Comparison of ENCODE assay signal across 13 cellular contexts in the genomic region with DNA sequence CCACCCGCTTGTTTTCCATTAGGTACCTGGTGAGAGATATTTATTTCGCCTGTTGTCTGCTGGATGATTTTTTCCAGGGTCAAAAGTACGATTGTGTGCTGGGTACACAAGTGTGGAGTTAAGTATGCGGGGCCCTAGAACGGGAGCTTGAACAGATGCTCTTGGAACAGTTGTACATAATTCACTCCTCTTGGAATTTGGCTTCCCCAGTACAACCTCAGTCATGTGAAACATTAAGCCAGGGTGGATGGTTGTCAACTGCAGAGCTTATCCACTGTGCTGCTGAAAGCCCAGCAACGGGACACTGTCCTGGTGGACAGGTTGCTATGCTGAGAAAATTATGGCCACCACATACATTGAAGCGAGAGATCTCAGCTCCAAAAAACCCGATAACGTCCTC.
"Had no signal": no experiment of that assay in that cellular context is flagged by ENCODE, and none has a peak within 500 bp of the region (broad histone marks: within the 10 kb centered on the region; RNA-seq: fewer than 3 reads in every experiment).

No MANE protein-coding gene starts in this region.

- DNase-seq: activated CD4-positive, alpha-beta T cell treated with anti-CD3 and anti-CD28 coated beads, Interleukin-2, amount 50 U/mL, for 4 hours; activated effector memory CD4-positive, alpha-beta T cell treated with Interleukin-2 at 50 U/mL for 16 hours; activated T-cell treated with anti-CD3 and anti-CD28 coated beads, Interleukin-2, amount 50 U/mL, for 1 hour; brain microvascular endothelial cell; cerebellar nuclear complex; dorsolateral prefrontal cortex; posterior cingulate gyrus; stimulated activated CD4-positive, alpha-beta T cell treated with anti-CD3 and anti-CD28 coated beads, Interleukin-4, amount 100 ng/mL, for 1 hour; stimulated activated CD8-positive, alpha-beta memory T cell treated with anti-CD3 and anti-CD28 coated beads, Interleukin-4, amount 100 ng/mL, for 48 hours; testis had no signal

- H3K9me3 Mint-ChIP-seq: memory B cell; stimulated activated naive CD8-positive, alpha-beta T cell treated with anti-CD3 and anti-CD28 coated beads, Interleukin-15, Interleukin-2, amounts not matched to agents 100 ng/mL and 50 ng/mL, for 24 hours had no signal

- H3K36me3 Mint-ChIP-seq: memory B cell had no signal

- H3K4me3 Mint-ChIP-seq: activated naive CD8-positive, alpha-beta T cell; memory B cell; stimulated activated naive CD8-positive, alpha-beta T cell treated with anti-CD3 and anti-CD28 coated beads, Interleukin-15, Interleukin-2, amounts not matched to agents 100 ng/mL and 50 ng/mL, for 24 hours had no signal

- H3K27me3 Mint-ChIP-seq: activated naive CD8-positive, alpha-beta T cell; memory B cell; stimulated activated naive CD8-positive, alpha-beta T cell treated with anti-CD3 and anti-CD28 coated beads, Interleukin-15, Interleukin-2, amounts not matched to agents 100 ng/mL and 50 ng/mL, for 24 hours had no signal

- H3K27ac Mint-ChIP-seq: activated naive CD8-positive, alpha-beta T cell; memory B cell; stimulated activated naive CD8-positive, alpha-beta T cell treated with anti-CD3 and anti-CD28 coated beads, Interleukin-15, Interleukin-2, amounts not matched to agents 100 ng/mL and 50 ng/mL, for 24 hours had no signal
